27 cellular contexts compared by ENCODE assay signal in genomic region chr2:113940891-113941290, GRCh38.
"Had no signal": no experiment of that assay in that cellular context is flagged by ENCODE, and none has a peak within 500 bp of the region (broad histone marks: within the 10 kb centered on the region; RNA-seq: fewer than 3 reads in every experiment).

No MANE protein-coding gene starts in this region.

- H3K4me3 ChIP-seq: adrenal gland, ascending aorta, cardiac muscle cell, heart left ventricle, ovary, psoas muscle, smooth muscle cell, suprapubic skin, tibial artery had no signal

- H3K4me1 Mint-ChIP-seq: activated naive CD8-positive, alpha-beta T cell treated with anti-CD3 and anti-CD28 coated beads for 36 hours; brain had no signal

- H3K4me1 ChIP-seq: adrenal gland, ascending aorta, foreskin keratinocyte, heart left ventricle, psoas muscle, suprapubic skin, tibial artery had no signal

- H3K9me3 ChIP-seq: ovary, tibial artery had no signal

- ATAC-seq: foreskin keratinocyte; heart left ventricle; naive thymus-derived CD4-positive, alpha-beta T cell; psoas muscle had no signal

- H3K27ac Mint-ChIP-seq: activated naive CD4-positive, alpha-beta T cell treated with anti-CD3 and anti-CD28 coated beads for 36 hours; activated naive CD8-positive, alpha-beta T cell treated with anti-CD3 and anti-CD28 coated beads for 36 hours; activated T-helper 1 cell treated with anti-CD3 and anti-CD28 coated beads, Interleukin-12 subunit alpha, Interleukin-12 subunit beta, Interleukin-2, Interleukin-4 antibody, amounts not matched to agents 30 ng/mL and 10 ng/mL and 1 ng/mL, durations not matched to agents 14 hours and 24 hours and 36 hours; brain; T-helper 2 cell treated with Interferon-gamma antibody and Interleukin-4, amounts not matched to agents 5 μg/mL and 100 μg/mL, for 36 hours had no signal

- H3K27me3 Mint-ChIP-seq: activated naive CD8-positive, alpha-beta T cell treated with anti-CD3 and anti-CD28 coated beads for 36 hours; brain; naive thymus-derived CD4-positive, alpha-beta T cell had no signal

- DNase-seq: activated CD4-positive, alpha-beta T cell treated with anti-CD3 and anti-CD28 coated beads for 4 hours; activated CD4-positive, alpha-beta T cell treated with anti-CD3 and anti-CD28 coated beads, Interleukin-2, amount 50 U/mL, for 48 hours; activated CD8-positive, alpha-beta memory T cell treated with anti-CD3 and anti-CD28 coated beads, Interleukin-2, amount 50 U/mL, for 4 hours; activated effector memory CD4-positive, alpha-beta T cell treated with anti-CD3 and anti-CD28 coated beads, Interleukin-2, amount 50 U/mL, for 16 hours; activated naive CD4-positive, alpha-beta T cell treated with anti-CD3 and anti-CD28 coated beads for 36 hours; activated naive CD8-positive, alpha-beta T cell treated with anti-CD3 and anti-CD28 coated beads for 36 hours; activated T-cell treated with anti-CD3 and anti-CD28 coated beads, Interleukin-2, amount 50 U/mL, for 1 hour; adrenal gland; foreskin keratinocyte; heart left ventricle; hypothalamus; immature natural killer cell; midbrain; naive thymus-derived CD4-positive, alpha-beta T cell; ovary; psoas muscle; stimulated activated CD4-positive, alpha-beta T cell treated with anti-CD3 and anti-CD28 coated beads, Interleukin-1b, Interleukin-23, amount 100 ng/mL, for 48 hours; stimulated activated naive CD4-positive, alpha-beta T cell; T-helper 1 cell; tibial artery had no signal

- H3K36me3 ChIP-seq: ovary had no signal

- H3K27me3 ChIP-seq: adrenal gland, ascending aorta, cardiac muscle cell, foreskin keratinocyte, heart left ventricle, ovary, suprapubic skin, tibial artery had no signal

- H3K4me3 Mint-ChIP-seq: activated naive CD4-positive, alpha-beta T cell treated with anti-CD3 and anti-CD28 coated beads for 36 hours; activated naive CD8-positive, alpha-beta T cell treated with anti-CD3 and anti-CD28 coated beads for 36 hours; activated T-helper 1 cell treated with anti-CD3 and anti-CD28 coated beads, Interleukin-12 subunit alpha, Interleukin-12 subunit beta, Interleukin-2, Interleukin-4 antibody, amounts not matched to agents 30 ng/mL and 10 ng/mL and 1 ng/mL, durations not matched to agents 14 hours and 24 hours and 36 hours; brain; immature natural killer cell; naive thymus-derived CD4-positive, alpha-beta T cell; T-helper 2 cell treated with Interferon-gamma antibody and Interleukin-4, amounts not matched to agents 5 μg/mL and 100 μg/mL, for 36 hours had no signal
